ENCODE assay signal across 14 cellular contexts in the genomic region with DNA sequence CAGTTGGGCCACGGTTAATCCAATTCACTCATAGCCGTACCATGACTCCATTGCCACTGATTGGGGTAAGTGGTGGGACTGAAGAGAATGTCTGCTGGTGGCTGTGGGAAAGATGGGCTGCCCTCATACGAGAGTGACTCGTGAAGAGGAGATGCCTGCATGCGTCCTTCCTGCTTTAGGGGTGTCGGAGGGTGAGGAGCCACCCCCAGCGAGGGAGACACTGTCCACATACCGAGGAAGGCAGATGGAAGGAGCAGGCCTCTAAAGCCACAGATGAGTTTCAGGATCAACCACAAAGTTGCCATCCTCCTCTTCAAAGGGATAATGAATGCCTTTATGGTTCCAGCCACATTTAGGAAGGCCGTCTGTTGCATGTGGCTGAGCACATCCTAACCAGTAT.
DNase-seq lines count a peak whose midpoint lies in the region; ATAC-seq and TF ChIP-seq lines count a peak whose summit lies in the region.
"Had no signal": no experiment of that assay in that cellular context is flagged by ENCODE, and none has a peak within 500 bp of the region (broad histone marks: within the 10 kb centered on the region; RNA-seq: fewer than 3 reads in every experiment).

No MANE protein-coding gene starts in this region.

- peak overlapping the region in 8 of 11 experiments; percentile 16 to 55 (median 31); a peak in 15 of 22 replicates for H3K4me2 ChIP-seq in BLaER1 treated with 17β-estradiol and CSF1 and Interleukin-3, amounts not matched to agents 10 nM and 100 nM

- peaks cover 0 to 23% (median 0%) of the 10 kb centered on the region in 11 experiments; a peak in 6 of 22 replicates for H4K20me1 ChIP-seq in BLaER1 treated with 17β-estradiol and CSF1 and Interleukin-3, amounts not matched to agents 10 nM and 100 nM

- peaks cover 36% of the 10 kb centered on the region for H3K27me3 Mint-ChIP-seq in chondrocyte (ENCODE audit: low read depth)

- no peaks in the 10 kb centered on the region for H3K9me3 ChIP-seq in BLaER1 treated with 17β-estradiol and CSF1 and Interleukin-3, amounts not matched to agents 10 nM and 100 nM (replicated peaks in 1 of 11)
- no peaks in the 10 kb centered on the region for H3K9me3 ChIP-seq in RWPE2 (ENCODE audit: severe bottlenecking)

- no peak overlapping the region for H3K4me3 ChIP-seq in BLaER1 treated with 17β-estradiol and CSF1 and Interleukin-3, amounts not matched to agents 10 nM and 100 nM
- no peak overlapping the region for H3K4me3 ChIP-seq in RWPE2 (ENCODE audit: severe bottlenecking)

- H3K4me3 Mint-ChIP-seq in chondrocyte (ENCODE audit: unreplicated experiment): no peak overlapping the region
- H3K4me3 Mint-ChIP-seq: CD4-positive, alpha-beta memory T cell had no signal

- H3K36me3 ChIP-seq in BLaER1 treated with 17β-estradiol and CSF1 and Interleukin-3, amounts not matched to agents 10 nM and 100 nM: no peaks in the 10 kb centered on the region
- H3K36me3 ChIP-seq in RWPE2 (ENCODE audit: low read depth): no peaks in the 10 kb centered on the region

- ATAC-seq in RWPE2 (ENCODE audit: low read depth) (no peak), HG03097 (IDR thresholded peaks at IDR 0.05; ENCODE audit: low FRiP score, unreplicated experiment) (no peak)
- ATAC-seq: HepG2 had no signal

- H3K27ac Mint-ChIP-seq in chondrocyte (ENCODE audit: unreplicated experiment): no peak overlapping the region
- H3K27ac Mint-ChIP-seq: CD4-positive, alpha-beta memory T cell had no signal

- no peaks in the 10 kb centered on the region for H3K9me3 Mint-ChIP-seq in chondrocyte (ENCODE audit: low read depth)

- peaks cover 7 to 72% (median 56%) of the 10 kb centered on the region in 11 experiments; a peak in 20 of 22 replicates for H3K27me3 ChIP-seq in BLaER1 treated with 17β-estradiol and CSF1 and Interleukin-3, amounts not matched to agents 10 nM and 100 nM
- peaks cover 7% of the 10 kb centered on the region for H3K27me3 ChIP-seq in RWPE2 (ENCODE audit: insufficient read depth, poor library complexity, severe bottlenecking)

- H3K9ac ChIP-seq in BLaER1 treated with 17β-estradiol and CSF1 and Interleukin-3, amounts not matched to agents 10 nM and 100 nM: no peak overlapping the region

- no peak for TF ChIP-seq CTCF in RWPE2 (IDR thresholded peaks at IDR 0.05; ENCODE audit: poor library complexity, severe bottlenecking)
- no peak for TF ChIP-seq CTCF in chondrocyte (IDR thresholded peaks at IDR 0.05)

- intact Hi-C loops in posterior vena cava (cut with DNase I): no loop called here

- peak; percentile 22 for DNase-seq in RWPE2 (ENCODE audit: low spot score)
- DNase-seq in chondrocyte (ENCODE audit: low spot score): peak; percentile 51
- DNase-seq in posterior vena cava (ENCODE audit: low spot score): peak; percentile 42
- no peak for DNase-seq in NCI-H82 treated with DMSO at 0.1 percent for 48 hours (lab: John Stamatoyannopoulos, UW; ENCODE audit: unreplicated experiment)
- DNase-seq in NCI-H510A treated with DMSO at 0.1 percent for 48 hours (lab: John Stamatoyannopoulos, UW): no peak
- DNase-seq in RPMI8226: no peak
- DNase-seq: ACHN; CD4-positive, alpha-beta memory T cell; DMS79; HCEC 1CT had no signal

- no peaks in the 10 kb centered on the region for H3K36me3 Mint-ChIP-seq in chondrocyte (ENCODE audit: low read depth)
- H3K36me3 Mint-ChIP-seq: CD4-positive, alpha-beta memory T cell had no signal

- H3K4me1 Mint-ChIP-seq in chondrocyte (ENCODE audit: low read depth): no peaks in the 10 kb centered on the region
- H3K4me1 Mint-ChIP-seq: CD4-positive, alpha-beta memory T cell had no signal

- no peak overlapping the region for H3K27ac ChIP-seq in BLaER1 treated with 17β-estradiol and CSF1 and Interleukin-3, amounts not matched to agents 10 nM and 100 nM
- H3K27ac ChIP-seq in RWPE2 (ENCODE audit: poor library complexity, severe bottlenecking): no peak overlapping the region
- H3K27ac ChIP-seq: C4-2B had no signal

- H3K4me1 ChIP-seq in BLaER1 treated with 17β-estradiol and CSF1 and Interleukin-3, amounts not matched to agents 10 nM and 100 nM: peaks cover 0 to 18% (median 12%) of the 10 kb centered on the region in 10 experiments; a peak in 14 of 20 replicates
- H3K4me1 ChIP-seq in RWPE2 (ENCODE audit: insufficient read depth, poor library complexity, severe bottlenecking): no peaks in the 10 kb centered on the region

Comparison
In these comparisons a context has a peak if more than half of its experiments do, and no peak if none do; other contexts are left out.
1. DNase-seq: peak in RWPE2 (single experiment), chondrocyte (single experiment) and posterior vena cava (single experiment); none in NCI-H82 treated with DMSO at 0.1 percent for 48 hours (single experiment), NCI-H510A treated with DMSO at 0.1 percent for 48 hours (single experiment) and RPMI8226 (single experiment).